Comparison of ENCODE assay signal across 7 cellular contexts in genomic region chr6:47476794-47477496, GRCh38. TPM values are rescaled to one million over a fixed set of nuclear protein-coding genes. Genes with fewer than 3 reads are reported as not detected.
A peak's percentile ranks its signal among the peaks of the same experiment; 100 is the strongest.
DNase-seq lines count a peak whose midpoint lies in the region; ATAC-seq and TF ChIP-seq lines count a peak whose summit lies in the region.

No MANE protein-coding gene starts in this region.

- no peak overlapping the region for H3K4ac ChIP-seq in H9 (ENCODE audit: low read depth, low read length)

- H3K36me3 Mint-ChIP-seq in H9 (ENCODE audit: insufficient read depth in 1 of 3, low read depth in 3 of 3) (peaks cover 0 to 2% (median 1%) of the 10 kb centered on the region in 3 experiments; a peak in 1 of 7 replicates), nephron (ENCODE audit: low read depth) (no peaks in the 10 kb centered on the region)

- H3K79me2 ChIP-seq in H9 (ENCODE audit: insufficient read depth, low read length): peaks cover 30% of the 10 kb centered on the region; the same call in 1 of the 2 replicates

- no peak overlapping the region for H3K23ac ChIP-seq in H9 (ENCODE audit: insufficient read length, low read depth, low read length)

- H2BK20ac ChIP-seq in H9 (ENCODE audit: low read depth, low read length, poor library complexity, severe bottlenecking): no peak overlapping the region

- no peak overlapping the region for H2BK12ac ChIP-seq in H9 (ENCODE audit: insufficient read length, low read depth, low read length)

- no peak overlapping the region for H3T11ph ChIP-seq in H9 (ENCODE audit: low read length)

- H3K4me3 ChIP-seq in endocrine pancreas (ENCODE audit: control insufficient read depth, insufficient read depth, low read length): peak overlapping the region; percentile 94

- DNase-seq in H9 (no peak), OCI-M1 (lab: John Stamatoyannopoulos, UW) (peak; percentile 79), HuH-7 (ENCODE audit: low spot score) (no peak), NCI-H2029 treated with DMSO at 0.1 percent for 48 hours (lab: John Stamatoyannopoulos, UW) (no peak)

- no peaks in the 10 kb centered on the region; the same call in 1 of the 2 replicates for H3K4me1 ChIP-seq in H9 (ENCODE audit: insufficient read depth, low read length)
- peaks cover 11% of the 10 kb centered on the region for H3K4me1 ChIP-seq in endocrine pancreas (ENCODE audit: control insufficient read depth, insufficient read depth, low read length)

- H3K27me3 ChIP-seq in H9 (ENCODE audit: insufficient read depth, low read length): no peaks in the 10 kb centered on the region
- H3K27me3 ChIP-seq in endocrine pancreas (ENCODE audit: control insufficient read depth, insufficient read depth, low read length): no peaks in the 10 kb centered on the region

- no peaks in the 10 kb centered on the region for H3K9me3 Mint-ChIP-seq in H9
- no peaks in the 10 kb centered on the region for H3K9me3 Mint-ChIP-seq in nephron

- no peaks in the 10 kb centered on the region for H4K20me1 ChIP-seq in H9 (ENCODE audit: control insufficient read depth, insufficient read depth, insufficient read length)

- no peak overlapping the region for H2AK5ac ChIP-seq in H9 (ENCODE audit: insufficient read length, low read length)

- H3K4me1 Mint-ChIP-seq in H9: peaks cover 32 to 40% of the 10 kb centered on the region in 2 experiments
- H3K4me1 Mint-ChIP-seq in nephron: peaks cover 25% of the 10 kb centered on the region

- H4K5ac ChIP-seq in H9 (ENCODE audit: insufficient read length, low read depth, low read length): no peak overlapping the region

- H3K4me3 Mint-ChIP-seq in H9 (peak overlapping the region; percentile 96 to 99), nephron (peak overlapping the region; percentile 95 to 97 (median 96))

- ATAC-seq in GM19324 (IDR thresholded peaks at IDR 0.05; ENCODE audit: low FRiP score, unreplicated experiment): no peak

- WGBS in H9 (ENCODE audit: extremely low coverage, insufficient read length, low lambda C conversion rate): no CpG with 5 or more reads among the region's 21 CpGs

- H3K18ac ChIP-seq in H9 (ENCODE audit: insufficient read length, low read depth, low read length): peak overlapping the region; percentile 59

- H3K27ac ChIP-seq in H9 (ENCODE audit: insufficient read length, low read depth, low read length): peak overlapping the region; percentile 78

- H2BK15ac ChIP-seq in H9 (ENCODE audit: low read depth, low read length): no peak overlapping the region

- H4K8ac ChIP-seq in H9 (replicated peaks; ENCODE audit: insufficient read length, low read depth, low read length): no peak overlapping the region

- H3K27me3 Mint-ChIP-seq in H9 (ENCODE audit: low read depth) (no peaks in the 10 kb centered on the region; the same call in 1 of the 2 replicates), nephron (ENCODE audit: low read depth) (no peaks in the 10 kb centered on the region)

- H3K23me2 ChIP-seq in H9 (ENCODE audit: insufficient read length, low read depth, low read length, poor library complexity, severe bottlenecking): peaks cover 15% of the 10 kb centered on the region

- no peak overlapping the region for H4K91ac ChIP-seq in H9 (ENCODE audit: insufficient read length, low read depth, low read length)

- H3K9me3 ChIP-seq in H9 (ENCODE audit: control insufficient read depth, low read depth, low read length) (no peaks in the 10 kb centered on the region), endocrine pancreas (ENCODE audit: control insufficient read depth, low read length) (no peaks in the 10 kb centered on the region)

- no peak for TF ChIP-seq CTCF in H9 (conservative IDR thresholded peaks at IDR 0.05)
- TF ChIP-seq CTCF in nephron (IDR thresholded peaks at IDR 0.05; ENCODE audit: unreplicated experiment in 3 of 3): no peak

- H3K14ac ChIP-seq in H9 (ENCODE audit: insufficient read depth, low read length): peak overlapping the region; percentile 81

- peak overlapping the region; percentile 90 for H3K9ac ChIP-seq in H9 (ENCODE audit: extremely low read depth, insufficient read length, low read length)
- peak overlapping the region; percentile 70 for H3K9ac ChIP-seq in endocrine pancreas (ENCODE audit: control insufficient read depth, insufficient read depth, low read length)

- H2AFZ ChIP-seq in H9 (ENCODE audit: low read length): no peak overlapping the region

- H3K27ac Mint-ChIP-seq in H9 (peak overlapping the region; percentile 99 to 100 (median 100)), nephron (peak overlapping the region; percentile 94 to 98 (median 94))

- H3K79me1 ChIP-seq in H9 (ENCODE audit: insufficient read depth, low read depth, low read length, poor library complexity, severe bottlenecking): no peaks in the 10 kb centered on the region

- H2BK5ac ChIP-seq in H9 (ENCODE audit: insufficient read length, low read length): no peak overlapping the region

- no peak overlapping the region for H2BK120ac ChIP-seq in H9 (ENCODE audit: low read depth, low read length, poor library complexity, severe bottlenecking)

- no peaks in the 10 kb centered on the region for H3K36me3 ChIP-seq in endocrine pancreas (ENCODE audit: control insufficient read depth, insufficient read depth, low read length)

- H3K4me2 ChIP-seq in H9 (ENCODE audit: insufficient read depth, insufficient read length, low read length): peak overlapping the region; percentile 82

- H3K56ac ChIP-seq in H9 (ENCODE audit: insufficient read length, low read depth, low read length): no peak overlapping the region

RNA-seq across cellular contexts. Expression of gene CD2AP, which starts 0.6 kb away (rescaled TPM):
- 50.1 and 50.5 TPM in 2 replicates for total RNA-seq in H9 (2021)
